11 cellular contexts compared by ENCODE assay signal in the genomic region with DNA sequence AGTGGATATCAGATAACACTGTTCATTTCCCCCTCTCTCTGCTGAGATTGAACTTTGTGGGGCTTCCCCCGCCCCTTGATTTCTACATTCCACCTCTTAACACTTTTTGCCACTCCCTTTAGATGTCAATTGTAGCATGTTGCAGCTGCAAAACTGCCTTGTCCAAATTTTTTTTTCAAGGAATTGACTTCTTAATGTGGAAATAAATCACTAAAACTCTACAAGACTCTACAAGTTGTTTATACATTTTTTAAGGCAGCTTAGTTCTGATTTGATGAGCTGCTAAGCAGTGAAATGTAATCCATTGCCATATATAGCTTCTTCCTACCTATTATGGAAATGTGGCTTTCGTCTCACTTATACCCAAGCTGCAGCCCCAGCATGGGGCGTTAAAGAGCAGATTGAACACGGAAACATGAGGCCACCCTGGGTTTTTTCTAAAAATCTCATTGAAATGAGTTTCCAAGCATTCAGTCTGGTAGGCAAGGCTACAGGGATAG.
DNase-seq lines count a peak whose midpoint lies in the region; TF ChIP-seq lines count a peak whose summit lies in the region.
"Had no signal": no experiment of that assay in that cellular context is flagged by ENCODE, and none has a peak within 500 bp of the region (broad histone marks: within the 10 kb centered on the region; RNA-seq: fewer than 3 reads in every experiment).

No MANE protein-coding gene starts in this region.

- no peak overlapping the region for H3K27ac Mint-ChIP-seq in CD8-positive, alpha-beta memory T cell
- H3K27ac Mint-ChIP-seq: naive thymus-derived CD8-positive, alpha-beta T cell had no signal

- H3K27me3 Mint-ChIP-seq in CD8-positive, alpha-beta memory T cell, result no peaks in the 10 kb centered on the region
- H3K27me3 Mint-ChIP-seq: naive thymus-derived CD8-positive, alpha-beta T cell had no signal

- no peaks in the 10 kb centered on the region for H3K27me3 ChIP-seq in AG04450 (ENCODE audit: control insufficient read depth, insufficient read depth, low read length)
- no peaks in the 10 kb centered on the region for H3K27me3 ChIP-seq in ectodermal cell (ENCODE audit: control insufficient read depth, insufficient read depth, low read length, poor library complexity, severe bottlenecking)
- H3K27me3 ChIP-seq in muscle layer of colon (ENCODE audit: control insufficient read depth in 1 of 2, insufficient read depth in 2 of 2, low read length in 2 of 2), result no peaks in the 10 kb centered on the region
- H3K27me3 ChIP-seq in CD8-positive, alpha-beta memory T cell (ENCODE audit: insufficient read depth, low read length, poor library complexity, severe bottlenecking), result no peaks in the 10 kb centered on the region
- H3K27me3 ChIP-seq: BLaER1 had no signal

- H3K9ac ChIP-seq in muscle layer of colon (ENCODE audit: low read length), result no peak overlapping the region
- H3K9ac ChIP-seq: BLaER1 had no signal

- 16 to 17% methylated on average over 4 of the region's 4 CpGs for WGBS in ectodermal cell, 2 experiments

- H3K4me1 ChIP-seq in ectodermal cell (ENCODE audit: control insufficient read depth, insufficient read depth, low read length) (peaks cover 25% of the 10 kb centered on the region), muscle layer of colon (ENCODE audit: insufficient read depth, low read length) (peaks cover 79% of the 10 kb centered on the region)
- H3K4me1 ChIP-seq in CD8-positive, alpha-beta memory T cell (ENCODE audit: insufficient read depth, low read length), result no peaks in the 10 kb centered on the region

- no peaks in the 10 kb centered on the region for H3K36me3 ChIP-seq in ectodermal cell (ENCODE audit: control insufficient read depth, insufficient read depth, low read length)
- H3K36me3 ChIP-seq in muscle layer of colon (ENCODE audit: insufficient read depth, low read length), result peaks cover 53% of the 10 kb centered on the region
- H3K36me3 ChIP-seq in CD8-positive, alpha-beta memory T cell (ENCODE audit: insufficient read depth, low read length), result peaks cover 3% of the 10 kb centered on the region

- H3K4me3 ChIP-seq in AG04450 (ENCODE audit: low read depth, low read length) (no peak overlapping the region), ectodermal cell (ENCODE audit: insufficient read depth, low read depth, low read length) (no peak overlapping the region), muscle layer of colon (ENCODE audit: low read depth in 1 of 2, low read length in 2 of 2) (peak overlapping the region in 1 of 2 donors; percentile 1)
- H3K4me3 ChIP-seq in CD8-positive, alpha-beta memory T cell (ENCODE audit: low read length), result no peak overlapping the region
- H3K4me3 ChIP-seq: BLaER1 had no signal

- peak overlapping the region; percentile 94 for H3K27ac ChIP-seq in AG04450 (ENCODE audit: low read depth, low read length)
- H3K27ac ChIP-seq in ectodermal cell (ENCODE audit: insufficient read depth, low read depth, low read length, poor library complexity, severe bottlenecking), result peak overlapping the region; percentile 47
- H3K27ac ChIP-seq in muscle layer of colon (ENCODE audit: low read depth, low read length), result peak overlapping the region; percentile 55
- no peak overlapping the region for H3K27ac ChIP-seq in CD8-positive, alpha-beta memory T cell (ENCODE audit: low read depth, low read length)
- H3K27ac ChIP-seq: BLaER1, VCaP had no signal

- peak; percentile 80 for DNase-seq in AG04450 (ENCODE audit: low read depth, low spot score)
- peak; percentile 29 to 75 for DNase-seq in NCI-H524 (lab: John Stamatoyannopoulos, UW)
- no peak for DNase-seq in hepatic stellate cell (ENCODE audit: low spot score)
- no peak for DNase-seq in NCI-H2029 treated with DMSO at 0.1 percent for 48 hours (lab: John Stamatoyannopoulos, UW)
- no peak for DNase-seq in CD8-positive, alpha-beta memory T cell
- DNase-seq in SIG-M5 treated with dmso at 0.1 percent for 504 hours (lab: John Stamatoyannopoulos, UW; ENCODE audit: unreplicated experiment), result no peak
- DNase-seq: naive thymus-derived CD8-positive, alpha-beta T cell had no signal

- H3K9me3 Mint-ChIP-seq in CD8-positive, alpha-beta memory T cell, result no peaks in the 10 kb centered on the region
- H3K9me3 Mint-ChIP-seq: naive thymus-derived CD8-positive, alpha-beta T cell had no signal

- H3K4me1 Mint-ChIP-seq in CD8-positive, alpha-beta memory T cell, result no peaks in the 10 kb centered on the region

- H3K36me3 Mint-ChIP-seq in CD8-positive, alpha-beta memory T cell, result peaks cover 13 to 54% (median 28%) of the 10 kb centered on the region in 3 donors

- H3K9me3 ChIP-seq in AG04450 (ENCODE audit: control insufficient read depth, insufficient read depth, low read length), result no peaks in the 10 kb centered on the region
- H3K9me3 ChIP-seq in ectodermal cell (ENCODE audit: control insufficient read depth, low read length), result no peaks in the 10 kb centered on the region
- no peaks in the 10 kb centered on the region for H3K9me3 ChIP-seq in muscle layer of colon (ENCODE audit: low read length)
- H3K9me3 ChIP-seq in CD8-positive, alpha-beta memory T cell (ENCODE audit: low read length), result no peaks in the 10 kb centered on the region
- H3K9me3 ChIP-seq: BLaER1 had no signal

- POLR2A ChIA-PET in AG04450 (lab: Yijun Ruan, JAX), result interaction anchor here (0.7 to 3.3 kb wide), 7 partner anchors 8 to 297 kb away, joined by 3 to 33 read pairs (median 5); no protein-coding TSS in a partner anchor
- POLR2A ChIA-PET in CD8-positive, alpha-beta memory T cell (lab: Charles Lee), result no interaction called here

- H3K4me3 Mint-ChIP-seq in CD8-positive, alpha-beta memory T cell, result no peak overlapping the region
- H3K4me3 Mint-ChIP-seq: naive thymus-derived CD8-positive, alpha-beta T cell had no signal

- 0 out of 2 replicates have a peak, but pooled peaks have one; percentile 19 for TF ChIP-seq CTCF in AG04450 (IDR thresholded peaks at IDR 0.05; ENCODE audit: low read depth, low read length)

- CTCF ChIA-PET in AG04450 (lab: Charles Lee), result interaction anchor here (0.8 to 5.2 kb wide), 4 partner anchors 8 to 72 kb away, joined by 3 to 29 read pairs (median 4); no protein-coding TSS in a partner anchor
- CTCF ChIA-PET in CD8-positive, alpha-beta memory T cell (lab: Charles Lee), result interaction anchor here (1.0 kb wide), 1 partner anchor 276 kb away, joined by 3 read pairs; no protein-coding TSS in a partner anchor

Comparison
In these comparisons a context has a peak if more than half of its experiments do, and no peak if none do; other contexts are left out.
1. DNase-seq: peak in AG04450 (single experiment) and NCI-H524 (2 of 2); none in hepatic stellate cell (single experiment), NCI-H2029 treated with DMSO at 0.1 percent for 48 hours (single experiment), CD8-positive, alpha-beta memory T cell (0 of 5) and SIG-M5 treated with dmso at 0.1 percent for 504 hours (single experiment).